Comparison of ENCODE assay signal across 26 cellular contexts in the genomic region with DNA sequence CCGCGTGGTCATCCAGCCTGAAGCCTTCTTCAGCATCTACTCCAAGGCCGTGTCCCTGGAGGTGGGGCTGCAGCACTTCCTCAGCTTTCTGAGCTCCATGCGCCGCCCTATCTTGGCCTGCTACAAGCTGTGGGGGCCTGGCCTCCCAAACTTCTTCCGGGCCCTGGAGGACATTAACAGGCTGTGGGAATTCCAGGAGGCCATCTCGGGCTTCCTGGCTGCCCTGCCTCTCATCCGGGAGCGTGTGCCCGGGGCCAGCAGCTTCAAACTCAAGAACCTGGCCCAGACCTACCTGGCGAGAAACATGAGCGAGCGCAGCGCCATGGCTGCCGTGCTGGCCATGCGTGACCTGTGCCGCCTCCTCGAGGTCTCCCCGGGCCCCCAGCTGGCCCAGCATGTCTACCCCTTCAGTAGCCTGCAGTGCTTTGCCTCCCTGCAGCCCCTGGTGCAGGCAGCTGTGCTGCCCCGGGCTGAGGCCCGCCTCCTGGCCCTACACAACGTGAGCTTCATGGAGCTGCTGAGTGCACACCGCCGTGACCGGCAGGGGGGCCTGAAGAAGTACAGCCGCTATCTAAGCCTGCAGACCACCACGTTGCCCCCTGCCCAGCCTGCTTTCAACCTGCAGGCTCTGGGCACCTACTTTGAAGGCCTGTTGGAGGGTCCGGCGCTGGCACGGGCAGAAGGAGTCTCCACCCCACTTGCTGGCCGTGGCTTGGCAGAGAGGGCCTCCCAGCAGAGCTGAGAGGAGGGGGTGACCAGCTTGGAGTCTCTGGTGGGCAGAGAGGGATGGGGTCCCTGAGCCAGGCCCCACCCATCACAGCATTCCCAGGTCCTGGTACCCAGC. TPM values are rescaled to one million over a fixed set of nuclear protein-coding genes. Genes with fewer than 3 reads are reported as not detected.
DNase-seq lines count a peak whose midpoint lies in the region; ATAC-seq and TF ChIP-seq lines count a peak whose summit lies in the region.
"Had no signal": no experiment of that assay in that cellular context is flagged by ENCODE, and none has a peak within 500 bp of the region (broad histone marks: within the 10 kb centered on the region; RNA-seq: fewer than 3 reads in every experiment).

No MANE protein-coding gene starts in this region.

- H3K36me3 ChIP-seq in lower lobe of right lung (peaks cover 38% of the 10 kb centered on the region), stomach (peaks cover 0 to 38% (median 37%) of the 10 kb centered on the region in 4 donors)

- TF ChIP-seq EP300 in stomach (IDR thresholded peaks at IDR 0.05), result no peak

- peak; percentile 84 for DNase-seq in Right ventricle myocardium inferior (ENCODE audit: missing footprints)
- DNase-seq in cardiac septum (ENCODE audit: low spot score), result no peak
- peak; percentile 51 for DNase-seq in lower lobe of right lung
- DNase-seq in stomach, result no peak
- DNase-seq in inferior parietal cortex (ENCODE audit: extremely low spot score), result no peak
- DNase-seq: 8988T; activated CD4-positive, alpha-beta T cell treated with anti-CD3 and anti-CD28 coated beads for 48 hours; activated naive CD8-positive, alpha-beta T cell treated with anti-CD3 and anti-CD28 coated beads, Interleukin-2, amount 10 ng/mL, durations not matched to agents 7 days and 5 days; dorsolateral prefrontal cortex; Kasumi-1; NCI-H1105 treated with DMSO at 0.1 percent for 48 hours; SHP77 treated with DMSO at 0.1 percent for 48 hours; small intestine; stimulated activated CD4-positive, alpha-beta T cell treated with anti-CD3 and anti-CD28 coated beads, Interleukin-4, amount 100 ng/mL, for 4 hours; T-cell had no signal

- H3K27me3 ChIP-seq in lower lobe of right lung (ENCODE audit: low read depth) (no peaks in the 10 kb centered on the region), stomach (no peaks in the 10 kb centered on the region)
- H3K27me3 ChIP-seq: dorsolateral prefrontal cortex had no signal

- ATAC-seq in Right ventricle myocardium inferior, result peak; percentile 62
- ATAC-seq in lower lobe of right lung, result peak; percentile 27 to 81
- no peak for ATAC-seq in GM21786 (IDR thresholded peaks at IDR 0.05; ENCODE audit: unreplicated experiment)
- no peak for ATAC-seq in GM18858 (IDR thresholded peaks at IDR 0.05; ENCODE audit: unreplicated experiment)
- ATAC-seq in GM19455 (IDR thresholded peaks at IDR 0.05; ENCODE audit: unreplicated experiment), result no peak
- ATAC-seq: activated T-helper 17 cell treated with anti-CD3 and anti-CD28 coated beads, Interleukin-2, amount 50 U/mL, for 72 hours; GM23338; T-cell had no signal

- no peaks in the 10 kb centered on the region for H3K9me3 ChIP-seq in lower lobe of right lung
- H3K9me3 ChIP-seq in stomach, result no peaks in the 10 kb centered on the region

- intact Hi-C loops in Right ventricle myocardium inferior (cut with DNase I), result loop anchor here (5.0 kb wide), 1 partner anchor 52 kb away; a partner anchor contains a TSS
- intact Hi-C loops in cardiac septum (cut with DNase I), result no loop called here
- intact Hi-C loops in lower lobe of right lung (cut with DNase I), result loop anchor here (10.0 kb wide), 1 partner anchor 50 kb away; a partner anchor contains a TSS
- intact Hi-C loops in stomach (cut with DNase I; ENCODE audit: low total_unique reads), result no loop called here

- H3K27ac ChIP-seq in lower lobe of right lung, result peak overlapping the region; percentile 62
- peak overlapping the region; percentile 0 to 70 (median 58) for H3K27ac ChIP-seq in stomach
- H3K27ac ChIP-seq: dorsolateral prefrontal cortex had no signal

- TF ChIP-seq CTCF in lower lobe of right lung (IDR thresholded peaks at IDR 0.05) (no peak), stomach (IDR thresholded peaks at IDR 0.05) (no peak)

- 77 to 88% (median 84%) methylated on average over 19 to 31 of the region's 31 CpGs for WGBS in stomach, 5 donors

- H3K4me1 ChIP-seq in lower lobe of right lung, result peaks cover 35% of the 10 kb centered on the region
- peaks cover 20 to 36% (median 35%) of the 10 kb centered on the region in 4 donors for H3K4me1 ChIP-seq in stomach
- H3K4me1 ChIP-seq: parathyroid adenoma had no signal

- H3K4me3 ChIP-seq in lower lobe of right lung (no peak overlapping the region), stomach (no peak overlapping the region)
- H3K4me3 ChIP-seq: dorsolateral prefrontal cortex, GM23338, lung had no signal

- TF ChIP-seq POLR2A in stomach (IDR thresholded peaks at IDR 0.05), result no peak

RNA-seq across cellular contexts. Expression of a gene that starts 37.9 kb away (rescaled TPM):
- total RNA-seq in Right ventricle myocardium inferior (not detected), cardiac septum (not detected), lower lobe of right lung (not detected), stomach (1 to 10 TPM in 1 of 5 donors, not detected in 4; 1.1 TPM)
- polyA plus RNA-seq in stomach, result not detected
- total RNA-seq: bronchial epithelial cell, epithelial cell of proximal tubule, NCI-H460, temporal lobe had no signal

RNA-seq across cellular contexts. Expression of a gene that starts 50.0 kb away (rescaled TPM):
- total RNA-seq in Right ventricle myocardium inferior (22.3 TPM), cardiac septum (24.6 TPM), lower lobe of right lung (79.4 TPM), stomach (100 to 1,000 TPM in 2 of 5 donors, 10 to 100 TPM in 3; 27.7 to 170 (median 65.9) TPM)
- polyA plus RNA-seq in stomach, result 10 to 100 TPM; 16.0 to 25.8 (median 21.9) TPM

RNA-seq across cellular contexts. Expression of a gene that starts 52.4 kb away (rescaled TPM):
- 31.2 TPM for total RNA-seq in Right ventricle myocardium inferior
- total RNA-seq in cardiac septum, result 32.1 TPM
- total RNA-seq in lower lobe of right lung, result 16.3 TPM
- 10 to 100 TPM in 2 of 5 donors, 1 to 10 TPM in 3; 5.3 to 26.4 (median 9.8) TPM for total RNA-seq in stomach
- 10 to 100 TPM in 1 of 3 donors, 1 to 10 TPM in 2; 8.0 to 13.3 (median 9.6) TPM for polyA plus RNA-seq in stomach

Comparison
In these comparisons a context has a peak if more than half of its experiments do, and no peak if none do; other contexts are left out.
1. DNase-seq: peak in Right ventricle myocardium inferior (single experiment) and lower lobe of right lung (single experiment); none in cardiac septum (single experiment), stomach (single experiment) and inferior parietal cortex (single experiment).
2. intact Hi-C loops: an anchor here in Right ventricle myocardium inferior (5.0 kb wide) and lower lobe of right lung (10.0 kb wide); none called in cardiac septum and stomach.
3. ATAC-seq: peak in Right ventricle myocardium inferior (single experiment) and lower lobe of right lung (2 of 2); none in GM21786 (single experiment), GM18858 (single experiment) and GM19455 (single experiment).